In the genomic region with DNA sequence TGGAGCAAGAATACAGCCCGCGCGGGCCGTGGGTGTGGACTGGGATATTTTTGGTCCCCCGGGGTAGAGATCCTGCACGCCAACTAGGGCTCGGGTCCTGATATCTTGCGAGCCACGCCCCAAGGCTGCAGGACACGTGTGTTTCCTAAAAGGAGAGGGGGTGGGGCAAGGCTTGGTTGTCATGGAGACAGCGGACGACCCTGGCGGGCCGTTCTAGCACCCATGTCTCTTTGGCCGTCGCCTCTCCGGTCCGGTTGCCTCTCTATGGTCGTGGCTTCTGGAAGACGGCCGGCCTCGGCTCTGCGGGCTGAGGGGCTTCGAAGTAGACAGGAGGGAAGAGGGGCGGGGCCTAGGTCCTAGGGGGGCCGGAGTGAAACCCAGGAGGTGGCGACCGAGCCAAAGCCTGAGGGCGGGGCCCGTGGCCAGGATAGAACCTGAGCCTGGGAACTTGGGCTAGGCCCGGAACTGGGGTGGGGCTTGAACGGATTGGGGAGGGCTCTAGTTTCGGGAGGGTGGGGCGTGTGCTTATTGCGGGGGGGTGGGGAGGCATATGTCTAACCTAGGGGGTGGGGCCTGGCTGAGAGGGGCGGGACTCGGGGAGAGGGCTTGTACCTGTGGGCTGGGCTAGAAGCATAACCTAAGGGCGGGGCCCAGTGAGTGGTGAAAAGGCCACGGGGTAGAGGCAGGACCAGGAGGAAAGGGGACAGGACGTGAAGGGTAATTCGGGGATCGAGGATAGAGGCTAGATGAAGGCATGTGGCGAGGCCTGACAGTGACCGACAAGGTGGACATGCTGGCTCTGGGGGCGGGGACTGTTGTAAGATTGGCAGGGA, we compare ENCODE assay signal across 1 cellular context.
TF ChIP-seq lines count a peak whose summit lies in the region.

No MANE protein-coding gene starts in this region.

TF ChIP-seq in K562, 482 proteins besides CTCF, POLR2A, EP300 and RAD21 (continued from another document):
- TF ChIP-seq, protein P1, sequence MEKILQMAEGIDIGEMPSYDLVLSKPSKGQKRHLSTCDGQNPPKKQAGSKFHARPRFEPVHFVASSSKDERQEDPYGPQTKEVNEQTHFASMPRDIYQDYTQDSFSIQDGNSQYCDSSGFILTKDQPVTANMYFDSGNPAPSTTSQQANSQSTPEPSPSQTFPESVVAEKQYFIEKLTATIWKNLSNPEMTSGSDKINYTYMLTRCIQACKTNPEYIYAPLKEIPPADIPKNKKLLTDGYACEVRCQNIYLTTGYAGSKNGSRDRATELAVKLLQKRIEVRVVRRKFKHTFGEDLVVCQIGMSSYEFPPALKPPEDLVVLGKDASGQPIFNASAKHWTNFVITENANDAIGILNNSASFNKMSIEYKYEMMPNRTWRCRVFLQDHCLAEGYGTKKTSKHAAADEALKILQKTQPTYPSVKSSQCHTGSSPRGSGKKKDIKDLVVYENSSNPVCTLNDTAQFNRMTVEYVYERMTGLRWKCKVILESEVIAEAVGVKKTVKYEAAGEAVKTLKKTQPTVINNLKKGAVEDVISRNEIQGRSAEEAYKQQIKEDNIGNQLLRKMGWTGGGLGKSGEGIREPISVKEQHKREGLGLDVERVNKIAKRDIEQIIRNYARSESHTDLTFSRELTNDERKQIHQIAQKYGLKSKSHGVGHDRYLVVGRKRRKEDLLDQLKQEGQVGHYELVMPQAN (IDR thresholded peaks at IDR 0.05; ENCODE audit: borderline replicate concordance), result peak; percentile 96
